Comparison of ENCODE assay signal across 28 cellular contexts in genomic region chr4:158865520-158866177, GRCh38.
"Had no signal": no experiment of that assay in that cellular context is flagged by ENCODE, and none has a peak within 500 bp of the region (broad histone marks: within the 10 kb centered on the region; RNA-seq: fewer than 3 reads in every experiment).

No MANE protein-coding gene starts in this region.

- H3K4me3 ChIP-seq: ascending aorta, cardiac muscle cell, gastroesophageal sphincter, hepatocyte, ovary, prostate gland, stomach, transverse colon had no signal

- H3K4me1 ChIP-seq: prostate gland, transverse colon had no signal

- H3K9me3 Mint-ChIP-seq: activated naive CD4-positive, alpha-beta T cell treated with anti-CD3 and anti-CD28 coated beads for 36 hours; activated naive CD8-positive, alpha-beta T cell treated with anti-CD3 and anti-CD28 coated beads for 36 hours; brain; effector memory CD8-positive, alpha-beta T cell; stimulated activated naive B cell treated with anti-CD40 and anti-IgM and Interleukin-4, amounts not matched to agents 10 μg/mL and 1 μg/mL and 100 μg/mL, for 72 hours had no signal

- H3K9me3 ChIP-seq: ascending aorta, gastroesophageal sphincter, ovary, prostate gland, stomach, transverse colon had no signal

- H3K36me3 ChIP-seq: ovary, prostate gland had no signal

- H3K27ac Mint-ChIP-seq: activated naive CD4-positive, alpha-beta T cell treated with anti-CD3 and anti-CD28 coated beads for 36 hours; activated naive CD8-positive, alpha-beta T cell treated with anti-CD3 and anti-CD28 coated beads for 36 hours; brain; naive thymus-derived CD4-positive, alpha-beta T cell; stimulated activated naive B cell treated with anti-CD40 and anti-IgM and Interleukin-4, amounts not matched to agents 10 μg/mL and 1 μg/mL and 100 μg/mL, for 72 hours had no signal

- H3K27me3 Mint-ChIP-seq: activated naive CD8-positive, alpha-beta T cell treated with anti-CD3 and anti-CD28 coated beads for 36 hours; brain; effector memory CD8-positive, alpha-beta T cell; naive thymus-derived CD4-positive, alpha-beta T cell had no signal

- H3K4me1 Mint-ChIP-seq: activated naive CD8-positive, alpha-beta T cell treated with anti-CD3 and anti-CD28 coated beads for 36 hours; stimulated activated naive B cell treated with anti-CD40 and anti-IgM and Interleukin-4, amounts not matched to agents 10 μg/mL and 1 μg/mL and 100 μg/mL, for 72 hours had no signal

- H3K27ac ChIP-seq: ascending aorta, cardiac muscle cell, gastroesophageal sphincter, hepatocyte, ovary, prostate gland, stomach, transverse colon, WERI-Rb-1 had no signal

- ATAC-seq: activated CD4-positive, CD25-positive, alpha-beta regulatory T cell treated with anti-CD3 and anti-CD28 coated beads, Interleukin-2, amount 50 U/mL, for 24 hours; effector memory CD8-positive, alpha-beta T cell; gastroesophageal sphincter; left cardiac atrium; naive thymus-derived CD4-positive, alpha-beta T cell; stimulated activated naive B cell treated with anti-CD40 and anti-IgM and Interleukin-4, amounts not matched to agents 10 μg/mL and 1 μg/mL and 100 μg/mL, for 72 hours had no signal

- H3K4me3 Mint-ChIP-seq: activated naive CD4-positive, alpha-beta T cell treated with anti-CD3 and anti-CD28 coated beads for 36 hours; activated naive CD8-positive, alpha-beta T cell treated with anti-CD3 and anti-CD28 coated beads for 36 hours; brain; effector memory CD8-positive, alpha-beta T cell; naive thymus-derived CD4-positive, alpha-beta T cell; stimulated activated naive B cell treated with anti-CD40 and anti-IgM and Interleukin-4, amounts not matched to agents 10 μg/mL and 1 μg/mL and 100 μg/mL, for 72 hours had no signal

- DNase-seq: activated CD4-positive, alpha-beta T cell treated with anti-CD3 and anti-CD28 coated beads for 48 hours; activated CD4-positive, alpha-beta T cell treated with anti-CD3 and anti-CD28 coated beads, Interleukin-2, amount 50 U/mL, for 48 hours; activated CD8-positive, alpha-beta memory T cell treated with anti-CD3 and anti-CD28 coated beads for 24 hours; activated effector memory CD4-positive, alpha-beta T cell treated with anti-CD3 and anti-CD28 coated beads, Interleukin-2, amount 50 U/mL, for 16 hours; activated naive CD4-positive, alpha-beta T cell treated with anti-CD3 and anti-CD28 coated beads for 36 hours; activated naive CD8-positive, alpha-beta T cell treated with anti-CD3 and anti-CD28 coated beads for 36 hours; cerebellar nuclear complex; cortex of kidney; effector memory CD8-positive, alpha-beta T cell; erythroblast; left cardiac atrium; midbrain; naive thymus-derived CD4-positive, alpha-beta T cell; ovary; stimulated activated CD4-positive, alpha-beta T cell treated with anti-CD3 and anti-CD28 coated beads, Interleukin-15, amount 100 ng/mL, for 24 hours; stimulated activated CD4-positive, alpha-beta T cell treated with anti-CD3 and anti-CD28 coated beads, Interleukin-2, amount 100 ng/mL, for 24 hours; stimulated activated naive B cell treated with anti-CD40 and anti-IgM and Interleukin-4, amounts not matched to agents 10 μg/mL and 1 μg/mL and 100 μg/mL, for 72 hours; stomach; T-helper 9 cell; transverse colon; WERI-Rb-1 had no signal

- H3K27me3 ChIP-seq: ascending aorta, cardiac muscle cell, gastroesophageal sphincter, hepatocyte, ovary, stomach, transverse colon had no signal
